In the genomic region with DNA sequence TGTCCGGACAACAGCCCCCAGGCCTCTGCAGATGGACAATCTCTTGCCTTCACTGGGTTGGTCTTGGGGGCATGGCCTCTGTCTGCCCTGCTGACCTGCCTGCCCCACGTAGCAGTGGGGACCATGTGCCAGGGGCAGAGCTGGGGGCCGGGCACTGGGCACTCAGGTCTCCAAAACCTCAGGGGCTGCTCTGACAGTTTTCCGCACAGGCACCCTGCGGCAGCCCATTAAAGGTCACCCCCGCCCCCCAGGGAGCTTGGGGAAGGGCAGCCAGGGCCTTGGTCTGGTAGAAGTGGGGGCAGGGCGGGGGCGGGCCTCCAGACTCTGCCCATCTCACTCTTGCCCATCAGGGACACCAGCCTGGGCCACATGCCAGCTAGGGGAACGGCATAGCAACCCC, we compare ENCODE assay signal across 37 cellular contexts. TPM values are rescaled to one million over a fixed set of nuclear protein-coding genes. Genes with fewer than 3 reads are reported as not detected.
"Had no signal": no experiment of that assay in that cellular context is flagged by ENCODE, and none has a peak within 500 bp of the region (broad histone marks: within the 10 kb centered on the region; RNA-seq: fewer than 3 reads in every experiment).

No MANE protein-coding gene starts in this region.

- H3K36me3 Mint-ChIP-seq: activated CD4-positive, alpha-beta memory T cell treated with anti-CD3 and anti-CD28 coated beads for 36 hours; activated naive CD8-positive, alpha-beta T cell; activated naive CD8-positive, alpha-beta T cell treated with anti-CD3 and anti-CD28 coated beads, Interleukin-2, amount 10 ng/mL, durations not matched to agents 7 days and 5 days; brain; T-cell; WTC11 had no signal

- H3K9me3 Mint-ChIP-seq: activated CD4-positive, alpha-beta memory T cell treated with anti-CD3 and anti-CD28 coated beads for 36 hours; activated CD4-positive, alpha-beta T cell treated with anti-CD3 and anti-CD28 coated beads, Interleukin-2, amount 10 ng/mL, durations not matched to agents 24 days and 14 days; activated CD8-positive, alpha-beta T cell treated with anti-CD3 and anti-CD28 coated beads for 36 hours; activated naive CD4-positive, alpha-beta T cell treated with anti-CD3 and anti-CD28 coated beads for 36 hours; activated naive CD8-positive, alpha-beta T cell treated with anti-CD3 and anti-CD28 coated beads, Interleukin-2, amount 10 ng/mL, durations not matched to agents 7 days and 5 days; activated naive CD8-positive, alpha-beta T cell treated with anti-CD3 and anti-CD28 coated beads, Interleukin-2, amount 50 U/mL, for 24 hours; activated T-cell treated with anti-CD3 and anti-CD28 coated beads, Interleukin-2, amount 50 U/mL, for 4 hours; activated T-cell treated with anti-CD3 and anti-CD28 coated beads, Interleukin-2, amount 50 U/mL, for 72 hours; activated T-helper 1 cell treated with anti-CD3 and anti-CD28 coated beads, Interleukin-12 subunit alpha, Interleukin-12 subunit beta, Interleukin-2, Interleukin-4 antibody, amounts not matched to agents 30 ng/mL and 10 ng/mL and 1 ng/mL, durations not matched to agents 14 hours and 24 hours and 36 hours; activated T-helper 17 cell treated with anti-CD3 and anti-CD28 coated beads, Interleukin-2, amount 50 U/mL, for 72 hours; brain; T-cell; WTC11 had no signal

- H3K9me3 ChIP-seq: ascending aorta had no signal

- H3K36me3 ChIP-seq: ascending aorta, cardiac muscle cell, WERI-Rb-1 had no signal

- H3K27me3 ChIP-seq: ascending aorta, cardiac muscle cell had no signal

- H3K27me3 Mint-ChIP-seq: activated CD4-positive, alpha-beta T cell treated with anti-CD3 and anti-CD28 coated beads, Interleukin-2, amount 10 ng/mL, durations not matched to agents 24 days and 14 days had no signal

- H3K4me1 Mint-ChIP-seq: activated CD4-positive, alpha-beta T cell treated with anti-CD3 and anti-CD28 coated beads, Interleukin-2, amount 10 ng/mL, durations not matched to agents 24 days and 14 days; activated naive CD8-positive, alpha-beta T cell treated with anti-CD3 and anti-CD28 coated beads, Interleukin-2, amount 10 ng/mL, durations not matched to agents 7 days and 5 days; activated naive CD8-positive, alpha-beta T cell treated with anti-CD3 and anti-CD28 coated beads, Interleukin-2, amount 50 U/mL, for 24 hours; activated T-helper 17 cell treated with anti-CD3 and anti-CD28 coated beads, Interleukin-2, amount 50 U/mL, for 72 hours; brain; T-cell; T-helper 17 cell; WTC11 had no signal

- H3K27ac ChIP-seq: ascending aorta, cardiac muscle cell, WERI-Rb-1 had no signal

- H3K4me3 ChIP-seq: ascending aorta, cardiac muscle cell had no signal

- FAIRE-seq: bronchial epithelial cell had no signal

- H3K4me1 ChIP-seq: ascending aorta had no signal

- ATAC-seq: activated CD8-positive, alpha-beta T cell treated with anti-CD3 and anti-CD28 coated beads for 36 hours; activated naive CD8-positive, alpha-beta T cell treated with anti-CD3 and anti-CD28 coated beads, Interleukin-2, amount 50 U/mL, for 24 hours; activated T-cell treated with anti-CD3 and anti-CD28 coated beads, Interleukin-2, amount 50 U/mL, for 4 hours; activated T-cell treated with anti-CD3 and anti-CD28 coated beads, Interleukin-2, amount 50 U/mL, for 72 hours; activated T-helper 17 cell treated with anti-CD3 and anti-CD28 coated beads, Interleukin-2, amount 50 U/mL, for 72 hours; T-cell; T-helper 17 cell; WTC11 had no signal

- DNase-seq: activated CD4-positive, alpha-beta memory T cell treated with anti-CD3 and anti-CD28 coated beads for 36 hours; activated CD4-positive, alpha-beta T cell treated with anti-CD3 and anti-CD28 coated beads for 4 hours; activated CD4-positive, alpha-beta T cell treated with anti-CD3 and anti-CD28 coated beads, Interleukin-2, amount 10 ng/mL, durations not matched to agents 24 days and 14 days; activated CD4-positive, alpha-beta T cell treated with anti-CD3 and anti-CD28 coated beads, Interleukin-2, amount 50 U/mL, for 1 hour; activated CD4-positive, alpha-beta T cell treated with anti-CD3 and anti-CD28 coated beads, Interleukin-2, amount 50 U/mL, for 4 hours; activated CD4-positive, CD25-positive, alpha-beta regulatory T cell treated with anti-CD3 and anti-CD28 coated beads, Interleukin-2, amount 50 U/mL, for 72 hours; activated CD8-positive, alpha-beta memory T cell treated with anti-CD3 and anti-CD28 coated beads, Interleukin-2, amount 50 U/mL, for 4 hours; activated CD8-positive, alpha-beta T cell treated with anti-CD3 and anti-CD28 coated beads for 36 hours; activated effector memory CD4-positive, alpha-beta T cell treated with anti-CD3 and anti-CD28 coated beads, Interleukin-2, amount 50 U/mL, for 16 hours; activated gamma-delta T cell treated with Interleukin-2 at 50 U/mL for 16 hours; activated naive CD4-positive, alpha-beta T cell; activated naive CD4-positive, alpha-beta T cell treated with anti-CD3 and anti-CD28 coated beads for 36 hours; activated naive CD4-positive, alpha-beta T cell treated with anti-CD3 and anti-CD28 coated beads, Interleukin-2, amount 50 U/mL, for 16 hours; activated naive CD8-positive, alpha-beta T cell treated with anti-CD3 and anti-CD28 coated beads, Interleukin-2, amount 10 ng/mL, durations not matched to agents 7 days and 5 days; activated naive CD8-positive, alpha-beta T cell treated with anti-CD3 and anti-CD28 coated beads, Interleukin-2, amount 50 U/mL, for 24 hours; activated T-cell treated with anti-CD3 and anti-CD28 coated beads for 4 hours; activated T-cell treated with anti-CD3 and anti-CD28 coated beads, Interleukin-2, amount 50 U/mL, for 1 hour; activated T-cell treated with anti-CD3 and anti-CD28 coated beads, Interleukin-2, amount 50 U/mL, for 4 hours; activated T-cell treated with anti-CD3 and anti-CD28 coated beads, Interleukin-2, amount 50 U/mL, for 72 hours; amygdala; anterior cingulate cortex; central memory CD4-positive, alpha-beta T cell; T-cell; T-helper 17 cell; T1000; WERI-Rb-1 had no signal

- H3K27ac Mint-ChIP-seq: activated CD4-positive, alpha-beta memory T cell treated with anti-CD3 and anti-CD28 coated beads for 36 hours; activated CD4-positive, alpha-beta T cell treated with anti-CD3 and anti-CD28 coated beads, Interleukin-2, amount 10 ng/mL, durations not matched to agents 24 days and 14 days; activated CD8-positive, alpha-beta T cell treated with anti-CD3 and anti-CD28 coated beads for 36 hours; activated naive CD4-positive, alpha-beta T cell treated with anti-CD3 and anti-CD28 coated beads for 36 hours; activated naive CD8-positive, alpha-beta T cell; activated naive CD8-positive, alpha-beta T cell treated with anti-CD3 and anti-CD28 coated beads, Interleukin-2, amount 10 ng/mL, durations not matched to agents 7 days and 5 days; activated naive CD8-positive, alpha-beta T cell treated with anti-CD3 and anti-CD28 coated beads, Interleukin-2, amount 50 U/mL, for 24 hours; activated T-cell treated with anti-CD3 and anti-CD28 coated beads, Interleukin-2, amount 50 U/mL, for 72 hours; activated T-helper 1 cell treated with anti-CD3 and anti-CD28 coated beads, Interleukin-12 subunit alpha, Interleukin-12 subunit beta, Interleukin-2, Interleukin-4 antibody, amounts not matched to agents 30 ng/mL and 10 ng/mL and 1 ng/mL, durations not matched to agents 14 hours and 24 hours and 36 hours; activated T-helper 17 cell treated with anti-CD3 and anti-CD28 coated beads, Interleukin-2, amount 50 U/mL, for 72 hours; T-cell; T-helper 17 cell had no signal

- H3K4me3 Mint-ChIP-seq: activated CD4-positive, alpha-beta memory T cell treated with anti-CD3 and anti-CD28 coated beads for 36 hours; activated CD4-positive, alpha-beta T cell treated with anti-CD3 and anti-CD28 coated beads, Interleukin-2, amount 10 ng/mL, durations not matched to agents 24 days and 14 days; activated CD8-positive, alpha-beta T cell treated with anti-CD3 and anti-CD28 coated beads for 36 hours; activated naive CD4-positive, alpha-beta T cell treated with anti-CD3 and anti-CD28 coated beads for 36 hours; activated naive CD8-positive, alpha-beta T cell; activated naive CD8-positive, alpha-beta T cell treated with anti-CD3 and anti-CD28 coated beads, Interleukin-2, amount 10 ng/mL, durations not matched to agents 7 days and 5 days; activated naive CD8-positive, alpha-beta T cell treated with anti-CD3 and anti-CD28 coated beads, Interleukin-2, amount 50 U/mL, for 24 hours; activated T-cell treated with anti-CD3 and anti-CD28 coated beads, Interleukin-2, amount 50 U/mL, for 4 hours; activated T-cell treated with anti-CD3 and anti-CD28 coated beads, Interleukin-2, amount 50 U/mL, for 72 hours; activated T-helper 1 cell treated with anti-CD3 and anti-CD28 coated beads, Interleukin-12 subunit alpha, Interleukin-12 subunit beta, Interleukin-2, Interleukin-4 antibody, amounts not matched to agents 30 ng/mL and 10 ng/mL and 1 ng/mL, durations not matched to agents 14 hours and 24 hours and 36 hours; activated T-helper 17 cell treated with anti-CD3 and anti-CD28 coated beads, Interleukin-2, amount 50 U/mL, for 72 hours; brain; T-cell; T-helper 17 cell; WTC11 had no signal

RNA-seq across cellular contexts. Expression of gene WNT7B, which starts 49.9 kb away (rescaled TPM):
- total RNA-seq: activated CD4-positive, alpha-beta memory T cell treated with anti-CD3 and anti-CD28 coated beads for 36 hours; activated CD4-positive, alpha-beta T cell treated with anti-CD3 and anti-CD28 coated beads, Interleukin-2, amount 10 ng/mL, durations not matched to agents 24 days and 14 days; activated CD8-positive, alpha-beta memory T cell treated with anti-CD3 and anti-CD28 coated beads for 36 hours; activated CD8-positive, alpha-beta T cell treated with anti-CD3 and anti-CD28 coated beads for 36 hours; activated naive CD4-positive, alpha-beta T cell treated with anti-CD3 and anti-CD28 coated beads for 36 hours; activated naive CD8-positive, alpha-beta T cell treated with anti-CD3 and anti-CD28 coated beads, Interleukin-2, amount 10 ng/mL, durations not matched to agents 7 days and 5 days; activated T-cell treated with anti-CD3 and anti-CD28 coated beads, Interleukin-2, amount 50 U/mL, for 72 hours; activated T-helper 1 cell treated with anti-CD3 and anti-CD28 coated beads, Interleukin-12 subunit alpha, Interleukin-12 subunit beta, Interleukin-2, Interleukin-4 antibody, amounts not matched to agents 30 ng/mL and 10 ng/mL and 1 ng/mL, durations not matched to agents 14 hours and 24 hours and 36 hours; activated T-helper 17 cell treated with anti-CD3 and anti-CD28 coated beads, Interleukin-2, amount 50 U/mL, for 72 hours; ascending aorta; cardiac muscle cell; T-helper 1 cell treated with Interleukin-12 subunit alpha and Interleukin-12 subunit beta and Interleukin-4 antibody, amounts not matched to agents 30 ng/mL and 1 ng/mL, for 36 hours; T-helper 17 cell; T-helper 2 cell treated with Interferon-gamma antibody and Interleukin-4, amounts not matched to agents 100 ng/mL and 5 ng/mL, for 36 hours had no signal
- polyA plus RNA-seq: cardiac muscle cell had no signal
